ENCODE assay signal across 18 cellular contexts in genomic region chr9:89036383-89036782, GRCh38. TPM values are rescaled to one million over a fixed set of nuclear protein-coding genes. Genes with fewer than 3 reads are reported as not detected.
DNase-seq lines count a peak whose midpoint lies in the region; ATAC-seq and TF ChIP-seq lines count a peak whose summit lies in the region.
"Had no signal": no experiment of that assay in that cellular context is flagged by ENCODE, and none has a peak within 500 bp of the region (broad histone marks: within the 10 kb centered on the region; RNA-seq: fewer than 3 reads in every experiment).

No MANE protein-coding gene starts in this region.

- H3K4me3 Mint-ChIP-seq in activated naive CD4-positive, alpha-beta T cell treated with anti-CD3 and anti-CD28 coated beads, Interleukin-2, amount 10 ng/mL, durations not matched to agents 7 days and 5 days = no peak overlapping the region

- no peaks in the 10 kb centered on the region for H3K9me3 Mint-ChIP-seq in activated naive CD4-positive, alpha-beta T cell treated with anti-CD3 and anti-CD28 coated beads, Interleukin-2, amount 10 ng/mL, durations not matched to agents 7 days and 5 days

- H3K4me3 ChIP-seq in left ventricle myocardium inferior = peak overlapping the region; percentile 8
- H3K4me3 ChIP-seq: cardiac muscle cell, pancreas had no signal

- ATAC-seq in HG03196 (IDR thresholded peaks at IDR 0.05; ENCODE audit: unreplicated experiment) = no peak
- ATAC-seq: activated naive CD4-positive, alpha-beta T cell treated with anti-CD3 and anti-CD28 coated beads, Interleukin-2, amount 50 U/mL, for 72 hours; left colon had no signal

- no peaks in the 10 kb centered on the region for H3K27me3 ChIP-seq in left ventricle myocardium inferior (ENCODE audit: low read depth)
- H3K27me3 ChIP-seq: cardiac muscle cell, pancreas had no signal

- no peak overlapping the region for H3K27ac Mint-ChIP-seq in activated naive CD4-positive, alpha-beta T cell treated with anti-CD3 and anti-CD28 coated beads, Interleukin-2, amount 10 ng/mL, durations not matched to agents 7 days and 5 days
- H3K27ac Mint-ChIP-seq: activated naive CD4-positive, alpha-beta T cell treated with anti-CD3 and anti-CD28 coated beads, Interleukin-2, amount 50 U/mL, for 72 hours had no signal

- H3K36me3 Mint-ChIP-seq in activated naive CD4-positive, alpha-beta T cell treated with anti-CD3 and anti-CD28 coated beads, Interleukin-2, amount 10 ng/mL, durations not matched to agents 7 days and 5 days = no peaks in the 10 kb centered on the region

- no peaks in the 10 kb centered on the region for H3K36me3 ChIP-seq in left ventricle myocardium inferior
- H3K36me3 ChIP-seq: cardiac muscle cell, pancreas had no signal

- H3K27ac ChIP-seq in left ventricle myocardium inferior (replicated peaks) = peak overlapping the region; percentile 7
- H3K27ac ChIP-seq: cardiac muscle cell, pancreas had no signal

- peaks cover 3% of the 10 kb centered on the region for H3K9me3 ChIP-seq in left ventricle myocardium inferior (replicated peaks)
- H3K9me3 ChIP-seq: pancreas had no signal

- peaks cover 16% of the 10 kb centered on the region for H3K27me3 Mint-ChIP-seq in activated naive CD4-positive, alpha-beta T cell treated with anti-CD3 and anti-CD28 coated beads, Interleukin-2, amount 10 ng/mL, durations not matched to agents 7 days and 5 days

- no peaks in the 10 kb centered on the region for H3K4me1 Mint-ChIP-seq in activated naive CD4-positive, alpha-beta T cell treated with anti-CD3 and anti-CD28 coated beads, Interleukin-2, amount 10 ng/mL, durations not matched to agents 7 days and 5 days

- peaks cover 14% of the 10 kb centered on the region for H3K4me1 ChIP-seq in left ventricle myocardium inferior
- H3K4me1 ChIP-seq: pancreas had no signal

- intact Hi-C loops in left ventricle myocardium inferior (cut with micrococcal nuclease) = no loop called here
- intact Hi-C loops in cardiac septum (cut with DNase I) = no loop called here

- DNase-seq in left ventricle myocardium inferior (no peak), cardiac septum (ENCODE audit: low spot score) (no peak), SKM-1 treated with dmso at 0.1 percent for 144 hours (lab: John Stamatoyannopoulos, UW; ENCODE audit: unreplicated experiment) (peak; percentile 13), hepatic stellate cell (ENCODE audit: low spot score) (peak; percentile 43), NCI-H1694 (lab: John Stamatoyannopoulos, UW) (no peak), DMS79 (lab: John Stamatoyannopoulos, UW) (no peak)
- no peak for DNase-seq in activated naive CD4-positive, alpha-beta T cell treated with anti-CD3 and anti-CD28 coated beads, Interleukin-2, amount 10 ng/mL, durations not matched to agents 7 days and 5 days
- DNase-seq: activated CD4-positive, alpha-beta T cell treated with anti-CD3 and anti-CD28 coated beads, Interleukin-2, amount 50 U/mL, for 1 hour; effector memory CD4-positive, alpha-beta T cell; H7; left colon; NCI-H146; pancreas; stimulated activated naive CD4-positive, alpha-beta T cell had no signal

- TF ChIP-seq CTCF in left ventricle myocardium inferior (IDR thresholded peaks at IDR 0.05; ENCODE audit: borderline replicate concordance) = no peak

- CTCF ChIA-PET in activated naive CD4-positive, alpha-beta T cell treated with anti-CD3 and anti-CD28 coated beads, Interleukin-2, amount 10 ng/mL, durations not matched to agents 7 days and 5 days (lab: Charles Lee) = no interaction called here

RNA-seq across cellular contexts. Expression of gene S1PR3, which starts 45.1 kb away (rescaled TPM):
- 26.8 TPM for total RNA-seq in left ventricle myocardium inferior
- 9.9 TPM for total RNA-seq in cardiac septum
- total RNA-seq: HT-29 had no signal

Comparison
In these comparisons a context has a peak if more than half of its experiments do, and no peak if none do; other contexts are left out.
1. DNase-seq: peak in SKM-1 treated with dmso at 0.1 percent for 144 hours (single experiment) and hepatic stellate cell (single experiment); none in left ventricle myocardium inferior (single experiment), cardiac septum (single experiment), activated naive CD4-positive, alpha-beta T cell treated with anti-CD3 and anti-CD28 coated beads, Interleukin-2, amount 10 ng/mL, durations not matched to agents 7 days and 5 days (single experiment), NCI-H1694 (single experiment) and DMS79 (single experiment).